In the genomic region with DNA sequence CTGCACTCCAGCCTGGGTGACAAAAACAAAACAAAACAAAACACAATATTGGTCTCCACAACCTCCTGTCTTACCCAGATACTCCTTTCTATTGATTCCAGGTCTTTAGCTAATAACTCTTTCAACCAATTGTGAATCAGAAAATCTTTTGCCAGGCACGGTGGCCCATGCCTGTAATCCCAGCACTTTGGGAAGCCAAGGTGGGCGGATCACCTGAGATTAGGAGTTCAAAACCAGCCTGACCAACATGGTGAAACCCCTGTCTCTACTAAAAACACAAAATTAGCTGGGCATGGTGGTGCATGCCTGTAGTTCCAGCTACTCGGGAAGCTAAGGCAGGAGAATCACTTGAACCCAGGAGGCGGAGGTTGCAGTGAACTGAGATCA, we compare ENCODE assay signal across 8 cellular contexts.
DNase-seq lines count a peak whose midpoint lies in the region; ATAC-seq and TF ChIP-seq lines count a peak whose summit lies in the region.
"Not testable (repeated sequence)": the region's sequence is repeated elsewhere in the genome, so short reads cannot be mapped to it uniquely, and the experiment has no call there.

No MANE protein-coding gene starts in this region.

- H3K27ac ChIP-seq in GM23338 (ENCODE audit: low read depth) (peak overlapping the region; percentile 74; the same call in 1 of the 2 replicates), dorsolateral prefrontal cortex (peak overlapping the region in 54 of 59 donors; percentile 6 to 91 (median 80)), neural progenitor cell (peak overlapping the region; percentile 46), vagina (peak overlapping the region; percentile 75)

- not testable (repeated sequence) for H3K9ac ChIP-seq in neural progenitor cell

- not testable (repeated sequence) for H3K4me3 Mint-ChIP-seq in GM23338; activated CD4-positive, alpha-beta T cell treated with anti-CD3 and anti-CD28 coated beads for 36 hours; activated naive CD4-positive, alpha-beta T cell treated with anti-CD3 and anti-CD28 coated beads, Interleukin-2, amount 10 ng/mL, durations not matched to agents 7 days and 5 days; neural progenitor cell
- H3K4me3 Mint-ChIP-seq in stimulated activated effector memory CD8-positive, alpha-beta T cell treated with anti-CD3 and anti-CD28 coated beads, Interleukin-12 subunit alpha, Interleukin-12 subunit beta, amount 100 ng/mL, for 72 hours: peak overlapping the region; percentile 55

- H3K4me1 ChIP-seq in GM23338 (ENCODE audit: insufficient read depth): peaks cover 62% of the 10 kb centered on the region
- peaks cover 20% of the 10 kb centered on the region for H3K4me1 ChIP-seq in neural progenitor cell
- H3K4me1 ChIP-seq in vagina: peaks cover 77% of the 10 kb centered on the region

- TF ChIP-seq POLR2A in vagina (IDR thresholded peaks at IDR 0.05): not testable (repeated sequence)

- not testable (repeated sequence) for H2AFZ ChIP-seq in GM23338; neural progenitor cell (replicated peaks)

- intact Hi-C loops in activated CD4-positive, alpha-beta T cell treated with anti-CD3 and anti-CD28 coated beads for 36 hours (cut with DNase I, micrococcal nuclease); vagina (cut with DNase I): not testable (repeated sequence)
- intact Hi-C loops in dorsolateral prefrontal cortex (cut with DNase I): loop anchor here in 1 of 2 donors (10.0 kb wide), 1 partner anchor 684 kb away; no protein-coding TSS in a partner anchor

- H3K4me3 ChIP-seq in GM23338, neural progenitor cell, vagina: not testable (repeated sequence)
- H3K4me3 ChIP-seq in dorsolateral prefrontal cortex: peak overlapping the region in 12 of 59 donors; percentile 8 to 87 (median 24)

- not testable (repeated sequence) for H3K9me3 ChIP-seq in neural progenitor cell (ENCODE audit: low read depth); vagina

- H3K36me3 Mint-ChIP-seq in GM23338 (ENCODE audit: low read depth) (peaks cover 75% of the 10 kb centered on the region), neural progenitor cell (peaks cover 20% of the 10 kb centered on the region)
- H3K36me3 Mint-ChIP-seq in activated CD4-positive, alpha-beta T cell treated with anti-CD3 and anti-CD28 coated beads for 36 hours (ENCODE audit: low read depth): peaks cover 71% of the 10 kb centered on the region
- H3K36me3 Mint-ChIP-seq in activated naive CD4-positive, alpha-beta T cell treated with anti-CD3 and anti-CD28 coated beads, Interleukin-2, amount 10 ng/mL, durations not matched to agents 7 days and 5 days: peaks cover 27% of the 10 kb centered on the region
- peaks cover 97% of the 10 kb centered on the region for H3K36me3 Mint-ChIP-seq in stimulated activated effector memory CD8-positive, alpha-beta T cell treated with anti-CD3 and anti-CD28 coated beads, Interleukin-12 subunit alpha, Interleukin-12 subunit beta, amount 100 ng/mL, for 72 hours

- peaks cover 37% of the 10 kb centered on the region for H3K27me3 Mint-ChIP-seq in GM23338 (ENCODE audit: insufficient read depth, low read depth, poor library complexity)
- H3K27me3 Mint-ChIP-seq in activated CD4-positive, alpha-beta T cell treated with anti-CD3 and anti-CD28 coated beads for 36 hours; activated naive CD4-positive, alpha-beta T cell treated with anti-CD3 and anti-CD28 coated beads, Interleukin-2, amount 10 ng/mL, durations not matched to agents 7 days and 5 days; neural progenitor cell (ENCODE audit: insufficient read depth, low read depth): not testable (repeated sequence)

- H4K20me1 ChIP-seq in GM23338 (replicated peaks; ENCODE audit: insufficient read depth) (peaks cover 90% of the 10 kb centered on the region), neural progenitor cell (ENCODE audit: low read depth) (peaks cover 100% of the 10 kb centered on the region)

- H3K36me3 ChIP-seq in GM23338 (ENCODE audit: insufficient read depth): peaks cover 16% of the 10 kb centered on the region
- not testable (repeated sequence) for H3K36me3 ChIP-seq in neural progenitor cell, vagina

- not testable (repeated sequence) for H3K27me3 ChIP-seq in GM23338 (ENCODE audit: insufficient read depth); dorsolateral prefrontal cortex; neural progenitor cell; vagina

- H3K79me2 ChIP-seq in GM23338 (replicated peaks; ENCODE audit: insufficient read depth) (peaks cover 100% of the 10 kb centered on the region), neural progenitor cell (ENCODE audit: low read depth) (peaks cover 100% of the 10 kb centered on the region)

- CTCF ChIA-PET in activated CD4-positive, alpha-beta T cell treated with anti-CD3 and anti-CD28 coated beads for 36 hours (lab: Charles Lee); activated naive CD4-positive, alpha-beta T cell treated with anti-CD3 and anti-CD28 coated beads, Interleukin-2, amount 10 ng/mL, durations not matched to agents 7 days and 5 days (lab: Charles Lee): not testable (repeated sequence)

- H3K9me2 ChIP-seq in GM23338 (ENCODE audit: insufficient read depth): not testable (repeated sequence)

- POLR2A ChIA-PET in activated CD4-positive, alpha-beta T cell treated with anti-CD3 and anti-CD28 coated beads for 36 hours (lab: Charles Lee): not testable (repeated sequence)

- not testable (repeated sequence) for TF ChIP-seq CTCF in GM23338 (conservative IDR thresholded peaks at IDR 0.05; ENCODE audit: low read depth in 2 of 2); dorsolateral prefrontal cortex (IDR thresholded peaks at IDR 0.05 in 54 of 56, conservative IDR thresholded peaks at IDR 0.05 in 2 of 56; ENCODE audit: low read depth in 1 of 56, partially characterized antibody in 56 of 56); neural progenitor cell (IDR thresholded peaks at IDR 0.05); vagina (IDR thresholded peaks at IDR 0.05)

- not testable (repeated sequence) for ATAC-seq in GM23338; activated CD4-positive, alpha-beta T cell treated with anti-CD3 and anti-CD28 coated beads for 36 hours; left lobe of liver; stimulated activated effector memory CD8-positive, alpha-beta T cell treated with anti-CD3 and anti-CD28 coated beads, Interleukin-12 subunit alpha, Interleukin-12 subunit beta, amount 100 ng/mL, for 72 hours

- peaks cover 78% of the 10 kb centered on the region for H3K4me1 Mint-ChIP-seq in GM23338
- H3K4me1 Mint-ChIP-seq in activated CD4-positive, alpha-beta T cell treated with anti-CD3 and anti-CD28 coated beads for 36 hours: peaks cover 88% of the 10 kb centered on the region
- H3K4me1 Mint-ChIP-seq in activated naive CD4-positive, alpha-beta T cell treated with anti-CD3 and anti-CD28 coated beads, Interleukin-2, amount 10 ng/mL, durations not matched to agents 7 days and 5 days: peaks cover 70% of the 10 kb centered on the region
- H3K4me1 Mint-ChIP-seq in neural progenitor cell: peaks cover 68% of the 10 kb centered on the region
- H3K4me1 Mint-ChIP-seq in stimulated activated effector memory CD8-positive, alpha-beta T cell treated with anti-CD3 and anti-CD28 coated beads, Interleukin-12 subunit alpha, Interleukin-12 subunit beta, amount 100 ng/mL, for 72 hours: peaks cover 95% of the 10 kb centered on the region

- not testable (repeated sequence) for H3K9me3 Mint-ChIP-seq in GM23338; activated CD4-positive, alpha-beta T cell treated with anti-CD3 and anti-CD28 coated beads for 36 hours (ENCODE audit: low read depth); activated naive CD4-positive, alpha-beta T cell treated with anti-CD3 and anti-CD28 coated beads, Interleukin-2, amount 10 ng/mL, durations not matched to agents 7 days and 5 days; neural progenitor cell; stimulated activated effector memory CD8-positive, alpha-beta T cell treated with anti-CD3 and anti-CD28 coated beads, Interleukin-12 subunit alpha, Interleukin-12 subunit beta, amount 100 ng/mL, for 72 hours

- not testable (repeated sequence) for DNase-seq in GM23338 (ENCODE audit: low spot score); activated naive CD4-positive, alpha-beta T cell treated with anti-CD3 and anti-CD28 coated beads, Interleukin-2, amount 10 ng/mL, durations not matched to agents 7 days and 5 days; neural progenitor cell (ENCODE audit: low spot score); vagina (ENCODE audit: extremely low spot score in 2 of 2)
- peak; percentile 7 for DNase-seq in activated CD4-positive, alpha-beta T cell treated with anti-CD3 and anti-CD28 coated beads for 36 hours
- DNase-seq in dorsolateral prefrontal cortex: peak in 3 of 10 donors; percentile 3 to 33 (median 25)
- DNase-seq in left lobe of liver (ENCODE audit: low spot score): peak; percentile 40
- peak in 1 of 2 donors; percentile 47 for DNase-seq in stimulated activated effector memory CD8-positive, alpha-beta T cell treated with anti-CD3 and anti-CD28 coated beads, Interleukin-12 subunit alpha, Interleukin-12 subunit beta, amount 100 ng/mL, for 72 hours (ENCODE audit: low spot score in 2 of 2)

- H3K27ac Mint-ChIP-seq in GM23338: not testable (repeated sequence)
- H3K27ac Mint-ChIP-seq in activated CD4-positive, alpha-beta T cell treated with anti-CD3 and anti-CD28 coated beads for 36 hours: peak overlapping the region; percentile 73
- peak overlapping the region; percentile 68 for H3K27ac Mint-ChIP-seq in activated naive CD4-positive, alpha-beta T cell treated with anti-CD3 and anti-CD28 coated beads, Interleukin-2, amount 10 ng/mL, durations not matched to agents 7 days and 5 days
- peak overlapping the region; percentile 86 for H3K27ac Mint-ChIP-seq in neural progenitor cell
- H3K27ac Mint-ChIP-seq in stimulated activated effector memory CD8-positive, alpha-beta T cell treated with anti-CD3 and anti-CD28 coated beads, Interleukin-12 subunit alpha, Interleukin-12 subunit beta, amount 100 ng/mL, for 72 hours: peak overlapping the region; percentile 98

- H3F3A ChIP-seq in GM23338 (replicated peaks; ENCODE audit: low read depth): peaks cover 51% of the 10 kb centered on the region
- not testable (repeated sequence) for H3F3A ChIP-seq in neural progenitor cell (ENCODE audit: low read depth)

- H3K4me2 ChIP-seq in GM23338: peak overlapping the region; percentile 64; the same call in 1 of the 2 replicates
- H3K4me2 ChIP-seq in neural progenitor cell: not testable (repeated sequence)
